In genomic region chr17:14803781-14804180, GRCh38 we compare ENCODE assay signal across 1 cellular context.
TF ChIP-seq lines count a peak whose summit lies in the region.

No MANE protein-coding gene starts in this region.

TF ChIP-seq in H1, 55 proteins besides CTCF, POLR2A, EP300 and RAD21 (continued from another document):
- TF ChIP-seq TCF12 (IDR thresholded peaks at IDR 0.05; ENCODE audit: low read depth, low read length) = no peak
- no peak for TF ChIP-seq MAFK (IDR thresholded peaks at IDR 0.05; ENCODE audit: low read depth, low read length)
- no peak for TF ChIP-seq TAF7 (optimal IDR thresholded peaks at IDR 0.05; ENCODE audit: borderline replicate concordance, low read depth, low read length)
- no peak for TF ChIP-seq SP4 (IDR thresholded peaks at IDR 0.05; ENCODE audit: low read length)
- TF ChIP-seq RXRA (IDR thresholded peaks at IDR 0.05; ENCODE audit: insufficient read depth, low read depth, low read length) = no peak
- no peak for TF ChIP-seq FOSL1 (IDR thresholded peaks at IDR 0.05; ENCODE audit: insufficient read depth, low read depth, low read length)
- TF ChIP-seq JUND (IDR thresholded peaks at IDR 0.05; ENCODE audit: low read length) = no peak
- no peak for TF ChIP-seq ATF3 (IDR thresholded peaks at IDR 0.05; ENCODE audit: insufficient read depth, low read depth, low read length)
TF ChIP-seq in H1: peak in this region for 0.
